In the genomic region with DNA sequence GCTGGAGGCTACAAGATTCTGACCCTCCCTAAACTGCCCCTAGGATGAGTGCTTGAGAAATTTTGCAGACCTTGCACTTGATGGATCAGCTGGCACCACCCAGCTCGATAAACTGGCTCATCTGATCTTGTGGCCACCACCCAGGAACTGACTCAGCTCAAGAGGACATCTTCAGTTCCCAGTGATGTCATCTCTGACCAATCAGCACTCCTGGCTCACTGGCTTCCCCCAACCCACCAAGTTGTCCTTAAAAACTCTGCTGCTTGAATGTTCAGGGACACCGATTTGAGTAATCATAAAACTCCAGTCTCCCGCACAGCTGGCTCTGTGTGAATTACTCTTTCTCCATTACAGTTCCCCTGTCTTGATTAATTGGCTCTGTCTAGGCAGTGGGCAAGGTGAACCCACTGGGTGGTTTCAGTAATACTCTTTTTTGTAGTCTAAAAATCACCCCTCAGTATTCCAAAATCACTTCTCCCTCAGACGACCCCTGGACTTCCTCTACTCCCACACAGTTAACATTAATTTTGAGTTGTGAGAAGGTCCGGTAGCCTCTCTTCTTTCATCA, we compare ENCODE assay signal across 8 cellular contexts.
DNase-seq lines count a peak whose midpoint lies in the region; ATAC-seq and TF ChIP-seq lines count a peak whose summit lies in the region.
"Not testable (repeated sequence)": the region's sequence is repeated elsewhere in the genome, so short reads cannot be mapped to it uniquely, and the experiment has no call there.

No MANE protein-coding gene starts in this region.

- H3K27me3 ChIP-seq in subcutaneous abdominal adipose tissue (ENCODE audit: control insufficient read depth in 5 of 5, insufficient read depth in 4 of 5, low read length in 5 of 5) = not testable (repeated sequence)

- peak; percentile 33 for DNase-seq in GM04504 (ENCODE audit: low read depth)
- peak; percentile 67 for DNase-seq in MV-4-11 (lab: John Stamatoyannopoulos, UW)
- DNase-seq in T-helper 17 cell; activated naive CD4-positive, alpha-beta T cell treated with anti-CD3 and anti-CD28 coated beads, Interleukin-2, amount 50 U/mL, for 72 hours (ENCODE audit: low spot score in 2 of 2); neural crest cell (ENCODE audit: low read depth, low spot score): not testable (repeated sequence)
- peak; percentile 78 for DNase-seq in epithelial cell of esophagus (ENCODE audit: low read depth)
- DNase-seq in left ventricle myocardium superior = peak; percentile 53

- H3K4me1 Mint-ChIP-seq in T-helper 17 cell = not testable (repeated sequence)
- H3K4me1 Mint-ChIP-seq in neural crest cell = peaks cover 15% of the 10 kb centered on the region

- intact Hi-C loops in left ventricle myocardium superior (cut with micrococcal nuclease) = not testable (repeated sequence)

- H3K36me3 ChIP-seq in subcutaneous abdominal adipose tissue (ENCODE audit: control insufficient read depth in 5 of 5, insufficient read depth in 5 of 5, low read length in 5 of 5) = not testable (repeated sequence)

- H3K27me3 Mint-ChIP-seq in T-helper 17 cell; neural crest cell (ENCODE audit: low read depth): not testable (repeated sequence)

- H3K4me3 Mint-ChIP-seq in T-helper 17 cell, neural crest cell: not testable (repeated sequence)

- TF ChIP-seq CTCF in epithelial cell of esophagus (IDR thresholded peaks at IDR 0.05; ENCODE audit: insufficient read depth, low read depth, low read length, missing control alignments); neural crest cell (conservative IDR thresholded peaks at IDR 0.05): not testable (repeated sequence)

- H3K36me3 Mint-ChIP-seq in T-helper 17 cell (ENCODE audit: low read depth) = not testable (repeated sequence)
- peaks cover 14 to 15% of the 10 kb centered on the region in 2 donors for H3K36me3 Mint-ChIP-seq in activated naive CD4-positive, alpha-beta T cell treated with anti-CD3 and anti-CD28 coated beads, Interleukin-2, amount 50 U/mL, for 72 hours
- peaks cover 27% of the 10 kb centered on the region for H3K36me3 Mint-ChIP-seq in neural crest cell (ENCODE audit: low read depth)

- H3K27ac ChIP-seq in subcutaneous abdominal adipose tissue (ENCODE audit: low read depth, low read length) = peak overlapping the region; percentile 50

- peaks cover 0 to 13% (median 5%) of the 10 kb centered on the region in 5 donors for H3K4me1 ChIP-seq in subcutaneous abdominal adipose tissue (ENCODE audit: control insufficient read depth in 5 of 5, insufficient read depth in 5 of 5, low read length in 5 of 5)

- H3K4me3 ChIP-seq in epithelial cell of esophagus (ENCODE audit: low read length); subcutaneous abdominal adipose tissue (ENCODE audit: low read depth in 1 of 5, low read length in 5 of 5): not testable (repeated sequence)

- H3K27ac Mint-ChIP-seq in T-helper 17 cell = peak overlapping the region; percentile 37
- H3K27ac Mint-ChIP-seq in activated naive CD4-positive, alpha-beta T cell treated with anti-CD3 and anti-CD28 coated beads, Interleukin-2, amount 50 U/mL, for 72 hours = peak overlapping the region; percentile 25 to 76
- peak overlapping the region; percentile 24 for H3K27ac Mint-ChIP-seq in neural crest cell (ENCODE audit: unreplicated experiment)

- H3K9me3 Mint-ChIP-seq in activated naive CD4-positive, alpha-beta T cell treated with anti-CD3 and anti-CD28 coated beads, Interleukin-2, amount 50 U/mL, for 72 hours; neural crest cell: not testable (repeated sequence)

- not testable (repeated sequence) for ATAC-seq in T-helper 17 cell
- ATAC-seq in activated naive CD4-positive, alpha-beta T cell treated with anti-CD3 and anti-CD28 coated beads, Interleukin-2, amount 50 U/mL, for 72 hours = peak; percentile 32 to 71
- peak; percentile 75 for ATAC-seq in left ventricle myocardium superior

- H3K9ac ChIP-seq in subcutaneous abdominal adipose tissue (ENCODE audit: low read length in 5 of 5) = not testable (repeated sequence)

- not testable (repeated sequence) for H3K9me3 ChIP-seq in T-helper 17 cell (ENCODE audit: control insufficient read depth, low read length, poor library complexity, severe bottlenecking); subcutaneous abdominal adipose tissue (ENCODE audit: control insufficient read depth in 5 of 5, low read length in 5 of 5)
